23 cellular contexts compared by ENCODE assay signal in the genomic region with DNA sequence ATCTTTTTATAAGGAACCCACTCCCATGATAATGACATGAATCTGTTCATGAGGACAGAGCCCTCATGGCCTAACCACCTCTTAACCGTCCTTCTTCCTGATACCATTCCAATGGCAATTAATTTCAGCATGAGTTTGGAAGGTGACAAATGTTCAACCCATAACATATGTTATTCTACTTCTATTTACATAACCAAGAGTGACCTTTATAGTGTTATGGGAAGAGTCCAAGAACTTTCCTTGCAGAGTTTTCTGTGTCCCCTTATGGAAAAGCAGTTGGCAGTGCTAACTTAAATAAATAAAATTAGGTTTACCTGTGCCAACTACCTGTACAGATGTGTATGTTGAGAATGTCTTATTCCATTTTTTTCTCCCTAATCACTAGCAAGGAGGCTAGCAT.
"Had no signal": no experiment of that assay in that cellular context is flagged by ENCODE, and none has a peak within 500 bp of the region (broad histone marks: within the 10 kb centered on the region; RNA-seq: fewer than 3 reads in every experiment).

No MANE protein-coding gene starts in this region.

- ATAC-seq: effector memory CD8-positive, alpha-beta T cell; esophagus mucosa; foreskin keratinocyte; gastrocnemius medialis; gastroesophageal sphincter; heart left ventricle had no signal

- H3K27me3 ChIP-seq: colonic mucosa, dorsolateral prefrontal cortex, esophagus muscularis mucosa, esophagus squamous epithelium, foreskin keratinocyte, gastrocnemius medialis, gastroesophageal sphincter, heart left ventricle had no signal

- H3K36me3 ChIP-seq: colonic mucosa, esophagus muscularis mucosa, esophagus squamous epithelium, gastrocnemius medialis, gastroesophageal sphincter, heart left ventricle had no signal

- H3K9me3 ChIP-seq: colonic mucosa, esophagus muscularis mucosa, esophagus squamous epithelium, gastrocnemius medialis, gastroesophageal sphincter, heart left ventricle had no signal

- H3K27ac ChIP-seq: colonic mucosa, coronary artery, dorsolateral prefrontal cortex, epithelial cell of prostate, esophagus muscularis mucosa, esophagus squamous epithelium, foreskin keratinocyte, gastrocnemius medialis, gastroesophageal sphincter, heart left ventricle had no signal

- H3K4me1 ChIP-seq: colonic mucosa, esophagus muscularis mucosa, esophagus squamous epithelium, foreskin keratinocyte, gastroesophageal sphincter had no signal

- DNase-seq: colonic mucosa; cortex of kidney; dermis blood vessel endothelial cell; dorsolateral prefrontal cortex; effector CD4-positive, alpha-beta T cell; effector CD8-positive, alpha-beta T cell; effector memory CD4-positive, alpha-beta T cell; effector memory CD8-positive, alpha-beta T cell; endodermal cell; erythroblast; esophagus squamous epithelium; foreskin fibroblast; foreskin keratinocyte; foreskin melanocyte; gastrocnemius medialis; glutamatergic neuron; head of caudate nucleus; heart left ventricle had no signal

- H3K4me3 ChIP-seq: colonic mucosa, coronary artery, dorsolateral prefrontal cortex, esophagus muscularis mucosa, esophagus squamous epithelium, gastrocnemius medialis, gastroesophageal sphincter, heart left ventricle had no signal
